Comparison of ENCODE assay signal across 8 cellular contexts in genomic region chr6:116615937-116616756, GRCh38. TPM values are rescaled to one million over a fixed set of nuclear protein-coding genes. Genes with fewer than 3 reads are reported as not detected.
DNase-seq lines count a peak whose midpoint lies in the region; ATAC-seq lines count a peak whose summit lies in the region.

RSPH4A (plus strand) TSS chr6:116616479; CDS start chr6:116616624, 145 bp downstream.

- no peaks in the 10 kb centered on the region for H3K9me3 Mint-ChIP-seq in activated CD8-positive, alpha-beta T cell treated with anti-CD3 and anti-CD28 coated beads, Interleukin-2, amount 10 ng/mL, durations not matched to agents 7 days and 5 days (ENCODE audit: insufficient read depth)
- no peaks in the 10 kb centered on the region for H3K9me3 Mint-ChIP-seq in effector memory CD8-positive, alpha-beta T cell

- H3K36me3 Mint-ChIP-seq in activated CD8-positive, alpha-beta T cell treated with anti-CD3 and anti-CD28 coated beads, Interleukin-2, amount 10 ng/mL, durations not matched to agents 7 days and 5 days (ENCODE audit: low read depth) = no peaks in the 10 kb centered on the region
- no peaks in the 10 kb centered on the region for H3K36me3 Mint-ChIP-seq in effector memory CD8-positive, alpha-beta T cell (ENCODE audit: insufficient read depth)

- peaks cover 11% of the 10 kb centered on the region for H3K4me1 Mint-ChIP-seq in activated CD8-positive, alpha-beta T cell treated with anti-CD3 and anti-CD28 coated beads, Interleukin-2, amount 10 ng/mL, durations not matched to agents 7 days and 5 days (ENCODE audit: low read depth)
- peaks cover 10 to 11% of the 10 kb centered on the region in 2 donors for H3K4me1 Mint-ChIP-seq in effector memory CD8-positive, alpha-beta T cell (ENCODE audit: low read depth in 2 of 2)

- H3K4me3 Mint-ChIP-seq in activated CD8-positive, alpha-beta T cell treated with anti-CD3 and anti-CD28 coated beads, Interleukin-2, amount 10 ng/mL, durations not matched to agents 7 days and 5 days = peak within 1 kb of the TSS; percentile 77
- H3K4me3 Mint-ChIP-seq in effector memory CD8-positive, alpha-beta T cell = peak within 1 kb of the TSS; percentile 76 to 80

- CTCF ChIA-PET in activated CD8-positive, alpha-beta T cell treated with anti-CD3 and anti-CD28 coated beads, Interleukin-2, amount 10 ng/mL, durations not matched to agents 7 days and 5 days (lab: Charles Lee) = no interaction called here

- POLR2A ChIA-PET in activated CD8-positive, alpha-beta T cell treated with anti-CD3 and anti-CD28 coated beads, Interleukin-2, amount 10 ng/mL, durations not matched to agents 7 days and 5 days (lab: Charles Lee) = interaction anchor here (1.0 kb wide), 1 partner anchor 45 kb away, joined by 4 read pairs; the partner anchor contains the start of gene RWDD1

- peaks cover 28% of the 10 kb centered on the region for H3K27me3 Mint-ChIP-seq in activated CD8-positive, alpha-beta T cell treated with anti-CD3 and anti-CD28 coated beads, Interleukin-2, amount 10 ng/mL, durations not matched to agents 7 days and 5 days (ENCODE audit: low read depth)
- peaks cover 0 to 11% of the 10 kb centered on the region in 2 donors for H3K27me3 Mint-ChIP-seq in effector memory CD8-positive, alpha-beta T cell

- peak; percentile 100 for ATAC-seq in GM19452 (IDR thresholded peaks at IDR 0.05; ENCODE audit: unreplicated experiment)
- peak; percentile 99 for ATAC-seq in HG03571 (IDR thresholded peaks at IDR 0.05; ENCODE audit: unreplicated experiment)
- peak; percentile 95 for ATAC-seq in activated CD8-positive, alpha-beta T cell treated with anti-CD3 and anti-CD28 coated beads, Interleukin-2, amount 10 ng/mL, durations not matched to agents 7 days and 5 days
- peak; percentile 92 for ATAC-seq in effector memory CD8-positive, alpha-beta T cell (replicated peaks)

- no peak within 1 kb of the TSS for H3K27ac Mint-ChIP-seq in activated CD8-positive, alpha-beta T cell treated with anti-CD3 and anti-CD28 coated beads, Interleukin-2, amount 10 ng/mL, durations not matched to agents 7 days and 5 days
- peak within 1 kb of the TSS; percentile 6 to 62 for H3K27ac Mint-ChIP-seq in effector memory CD8-positive, alpha-beta T cell

- DNase-seq in C1 segment of cervical spinal cord (lab: John Stamatoyannopoulos, UW) = peak; percentile 1 to 87 (median 71)
- peak; percentile 96 for DNase-seq in NCI-H748 treated with DMSO at 0.1 percent for 48 hours (lab: John Stamatoyannopoulos, UW)
- peak; percentile 83 for DNase-seq in activated CD8-positive, alpha-beta T cell treated with anti-CD3 and anti-CD28 coated beads, Interleukin-2, amount 10 ng/mL, durations not matched to agents 7 days and 5 days
- peak; percentile 42 to 48 (median 44) for DNase-seq in effector memory CD8-positive, alpha-beta T cell
- DNase-seq in lung microvascular endothelial cell (ENCODE audit: low read depth in 2 of 2) = peak; percentile 93 to 96
- peak; percentile 12 to 26 (median 23) for DNase-seq in stimulated activated CD4-positive, alpha-beta T cell treated with anti-CD3 and anti-CD28 coated beads, TNF-alpha, amount 100 ng/mL, for 4 hours (ENCODE audit: low read depth in 3 of 3)

RNA-seq across cellular contexts. Expression of gene RSPH4A, which starts in this region (rescaled TPM):
- under 1 TPM; 0.18 to 0.29 TPM for total RNA-seq in activated CD8-positive, alpha-beta T cell treated with anti-CD3 and anti-CD28 coated beads, Interleukin-2, amount 10 ng/mL, durations not matched to agents 7 days and 5 days
- 0.60 and 0.65 TPM in 2 replicates for total RNA-seq in lung microvascular endothelial cell

Comparison
In these comparisons a context has a peak if more than half of its experiments do, and no peak if none do; other contexts are left out.
1. Peak in every context shown above with its lines: DNase-seq and ATAC-seq.
2. Peak in DNase-seq and ATAC-seq in activated CD8-positive, alpha-beta T cell treated with anti-CD3 and anti-CD28 coated beads, Interleukin-2, amount 10 ng/mL, durations not matched to agents 7 days and 5 days; RNA of the gene not detected or under 1 TPM.
3. Peak in DNase-seq in lung microvascular endothelial cell; RNA of the gene not detected or under 1 TPM.
4. DNase-seq: peak in every context shown above with its lines; median percentile 96 in NCI-H748 treated with DMSO at 0.1 percent for 48 hours; 94 in lung microvascular endothelial cell; 83 in activated CD8-positive, alpha-beta T cell treated with anti-CD3 and anti-CD28 coated beads, Interleukin-2, amount 10 ng/mL, durations not matched to agents 7 days and 5 days; 71 in C1 segment of cervical spinal cord; 44 in effector memory CD8-positive, alpha-beta T cell; 23 in stimulated activated CD4-positive, alpha-beta T cell treated with anti-CD3 and anti-CD28 coated beads, TNF-alpha, amount 100 ng/mL, for 4 hours.